ENCODE assay signal across 9 cellular contexts in genomic region chr11:36219996-36220395, GRCh38.
"Had no signal": no experiment of that assay in that cellular context is flagged by ENCODE, and none has a peak within 500 bp of the region (broad histone marks: within the 10 kb centered on the region; RNA-seq: fewer than 3 reads in every experiment).

No MANE protein-coding gene starts in this region.

- FAIRE-seq: H54, HepG2 had no signal

- H3K27ac ChIP-seq: GM23248, HL-60 had no signal

- H3K9ac ChIP-seq: GM23248 had no signal

- H2AFZ ChIP-seq: GM23248 had no signal

- H3K4me3 ChIP-seq: GM23248 had no signal

- DNase-seq: GM23248, GOT3, H9, HCEC 1CT, HFFc6, KG1 had no signal

- ATAC-seq: HepG2 had no signal
